Comparison of ENCODE assay signal across 11 cellular contexts in the genomic region with DNA sequence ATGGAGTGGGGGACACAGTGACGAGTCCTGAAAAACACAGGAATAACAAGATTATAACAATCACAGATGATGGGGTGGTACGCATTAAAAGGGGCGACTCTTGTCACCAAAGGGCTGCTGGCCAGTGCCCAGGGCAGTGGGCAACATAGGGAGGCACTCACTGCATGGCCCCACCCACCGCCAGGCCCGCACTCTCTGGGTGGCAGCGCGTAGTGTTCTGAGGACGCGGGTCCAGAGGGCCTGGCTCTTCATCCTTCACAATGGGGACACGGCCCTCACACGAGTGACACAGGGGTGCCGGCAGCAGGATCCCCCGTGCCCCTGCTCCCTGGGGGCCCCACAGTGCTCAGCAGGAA. TPM values are rescaled to one million over a fixed set of nuclear protein-coding genes. Genes with fewer than 3 reads are reported as not detected.
"Had no signal": no experiment of that assay in that cellular context is flagged by ENCODE, and none has a peak within 500 bp of the region (broad histone marks: within the 10 kb centered on the region; RNA-seq: fewer than 3 reads in every experiment).

No MANE protein-coding gene starts in this region.

RNA-seq across cellular contexts. Expression of a gene that starts 58.4 kb away (rescaled TPM):
- total RNA-seq: lower lobe of right lung, mucosa of gallbladder, natural killer cell, occipital lobe, osteocyte, posterior vena cava, psoas muscle, smooth muscle cell, temporal lobe, tibial nerve, ureter had no signal
